ENCODE assay signal across 10 cellular contexts in the genomic region with DNA sequence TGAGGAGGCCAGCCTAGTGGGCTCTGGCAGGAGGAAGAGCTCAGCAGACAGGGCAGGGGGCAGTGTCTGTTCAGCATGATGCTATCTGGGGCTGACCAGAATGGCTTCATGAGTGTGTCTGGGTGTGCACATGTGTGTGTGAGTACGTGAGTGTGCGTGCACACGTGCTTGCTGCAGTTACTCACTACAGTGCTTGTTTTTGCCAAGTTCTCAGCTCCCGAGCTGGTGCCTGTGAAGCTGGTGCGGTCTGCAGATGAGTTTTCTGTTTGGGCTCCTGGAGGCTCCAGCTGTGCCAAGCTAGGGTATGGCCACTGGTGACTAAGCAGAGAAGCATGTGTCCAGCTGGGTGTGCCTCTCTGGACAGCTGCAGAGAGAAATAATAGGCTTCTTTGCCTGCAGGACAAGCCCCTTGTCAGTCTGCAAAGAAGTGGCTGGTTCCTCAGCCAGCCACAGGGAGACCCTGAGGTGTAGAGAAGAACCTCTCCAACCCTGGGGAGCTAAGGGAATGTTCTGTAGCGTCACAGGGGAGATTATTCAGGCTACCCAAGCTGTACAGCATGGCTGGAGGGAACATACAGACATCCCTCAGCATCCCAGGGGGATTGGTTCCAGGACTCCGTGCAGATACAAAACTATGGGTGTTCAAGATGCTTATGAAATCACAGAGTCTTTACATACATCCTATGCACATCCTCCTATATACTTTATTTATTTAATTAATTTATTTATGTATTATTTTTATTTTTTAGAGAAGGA. TPM values are rescaled to one million over a fixed set of nuclear protein-coding genes. Genes with fewer than 3 reads are reported as not detected.
DNase-seq lines count a peak whose midpoint lies in the region; ATAC-seq, FAIRE-seq and TF ChIP-seq lines count a peak whose summit lies in the region.
"Had no signal": no experiment of that assay in that cellular context is flagged by ENCODE, and none has a peak within 500 bp of the region (broad histone marks: within the 10 kb centered on the region; RNA-seq: fewer than 3 reads in every experiment).

No MANE protein-coding gene starts in this region.

- no peaks in the 10 kb centered on the region for H3K9me3 Mint-ChIP-seq in T-helper 2 cell treated with Interferon-gamma antibody and Interleukin-4, amounts not matched to agents 5 μg/mL and 100 μg/mL, for 36 hours
- H3K9me3 Mint-ChIP-seq: activated naive CD8-positive, alpha-beta T cell treated with anti-CD3 and anti-CD28 coated beads, Interleukin-2, amount 50 U/mL, for 24 hours; stimulated activated memory B cell treated with anti-CD40 and anti-IgM and Interleukin-4, amounts not matched to agents 10 μg/mL and 1 μg/mL and 100 μg/mL, for 72 hours had no signal

- H3K4me3 Mint-ChIP-seq in T-helper 2 cell treated with Interferon-gamma antibody and Interleukin-4, amounts not matched to agents 5 μg/mL and 100 μg/mL, for 36 hours, result no peak overlapping the region
- H3K4me3 Mint-ChIP-seq: activated naive CD8-positive, alpha-beta T cell treated with anti-CD3 and anti-CD28 coated beads, Interleukin-2, amount 50 U/mL, for 24 hours; stimulated activated memory B cell treated with anti-CD40 and anti-IgM and Interleukin-4, amounts not matched to agents 10 μg/mL and 1 μg/mL and 100 μg/mL, for 72 hours had no signal

- ATAC-seq in left ventricle myocardium superior, result peak; percentile 76
- ATAC-seq: activated naive CD8-positive, alpha-beta T cell treated with anti-CD3 and anti-CD28 coated beads, Interleukin-2, amount 50 U/mL, for 24 hours; stimulated activated memory B cell treated with anti-CD40 and anti-IgM and Interleukin-4, amounts not matched to agents 10 μg/mL and 1 μg/mL and 100 μg/mL, for 72 hours had no signal

- no peaks in the 10 kb centered on the region for H3K27me3 ChIP-seq in small intestine (ENCODE audit: control insufficient read depth in 2 of 2, insufficient read depth in 2 of 2, low read length in 2 of 2)
- no peaks in the 10 kb centered on the region for H3K27me3 ChIP-seq in BE2C

- no peak for TF ChIP-seq POLR2A in H54 (IDR thresholded peaks at IDR 0.05; ENCODE audit: low read depth, low read length)

- no peak overlapping the region for H3K4me3 ChIP-seq in small intestine (ENCODE audit: low read depth in 1 of 2, low read length in 2 of 2)
- no peak overlapping the region for H3K4me3 ChIP-seq in BE2C (ENCODE audit: low read depth, low read length)

- H3K27me3 Mint-ChIP-seq in T-helper 2 cell treated with Interferon-gamma antibody and Interleukin-4, amounts not matched to agents 5 μg/mL and 100 μg/mL, for 36 hours (ENCODE audit: low read depth), result peaks cover 3% of the 10 kb centered on the region
- H3K27me3 Mint-ChIP-seq: activated naive CD8-positive, alpha-beta T cell treated with anti-CD3 and anti-CD28 coated beads, Interleukin-2, amount 50 U/mL, for 24 hours; stimulated activated memory B cell treated with anti-CD40 and anti-IgM and Interleukin-4, amounts not matched to agents 10 μg/mL and 1 μg/mL and 100 μg/mL, for 72 hours had no signal

- peaks cover 0 to 2% of the 10 kb centered on the region in 2 donors for H3K4me1 ChIP-seq in small intestine (ENCODE audit: control insufficient read depth in 2 of 2, insufficient read depth in 1 of 2, low read depth in 1 of 2, low read length in 1 of 2)
- H3K4me1 ChIP-seq in BE2C, result no peaks in the 10 kb centered on the region

- no peak overlapping the region for H3K27ac Mint-ChIP-seq in T-helper 2 cell treated with Interferon-gamma antibody and Interleukin-4, amounts not matched to agents 5 μg/mL and 100 μg/mL, for 36 hours
- H3K27ac Mint-ChIP-seq: activated naive CD8-positive, alpha-beta T cell treated with anti-CD3 and anti-CD28 coated beads, Interleukin-2, amount 50 U/mL, for 24 hours; stimulated activated memory B cell treated with anti-CD40 and anti-IgM and Interleukin-4, amounts not matched to agents 10 μg/mL and 1 μg/mL and 100 μg/mL, for 72 hours had no signal

- 73 to 86% (median 79%) methylated on average over 7 of the region's 7 CpGs for WGBS in small intestine, 3 donors

- peak; percentile 82 for DNase-seq in H54 (ENCODE audit: insufficient read length, low spot score)
- DNase-seq in amniotic stem cell (lab: John Stamatoyannopoulos, UW), result peak; percentile 61
- peak; percentile 42 for DNase-seq in left ventricle myocardium superior
- peak; percentile 61 for DNase-seq in small intestine
- no peak for DNase-seq in NCI-H2029 (lab: John Stamatoyannopoulos, UW)
- no peak for DNase-seq in BE2C
- DNase-seq in T-helper 2 cell treated with Interferon-gamma antibody and Interleukin-4, amounts not matched to agents 5 μg/mL and 100 μg/mL, for 36 hours (ENCODE audit: low spot score), result no peak
- DNase-seq in retina, result no peak
- DNase-seq: activated naive CD8-positive, alpha-beta T cell treated with anti-CD3 and anti-CD28 coated beads, Interleukin-2, amount 50 U/mL, for 24 hours had no signal

- no peaks in the 10 kb centered on the region for H3K36me3 ChIP-seq in small intestine (ENCODE audit: control insufficient read depth in 2 of 2, insufficient read depth in 2 of 2, low read length in 2 of 2)
- no peaks in the 10 kb centered on the region for H3K36me3 ChIP-seq in BE2C

- TF ChIP-seq CTCF in BE2C (IDR thresholded peaks at IDR 0.05; ENCODE audit: low read depth, low read length), result no peak

- no peaks in the 10 kb centered on the region for H3K9me3 ChIP-seq in small intestine (ENCODE audit: control insufficient read depth, low read depth)
- no peaks in the 10 kb centered on the region for H3K9me3 ChIP-seq in BE2C

- no peaks in the 10 kb centered on the region for H3K4me1 Mint-ChIP-seq in T-helper 2 cell treated with Interferon-gamma antibody and Interleukin-4, amounts not matched to agents 5 μg/mL and 100 μg/mL, for 36 hours (ENCODE audit: low read depth)

- FAIRE-seq in H54 (lab: Jason Lieb, UNC), result peak; percentile 77
- FAIRE-seq in small intestine (lab: Jason Lieb, UNC), result no peak

- H3K27ac ChIP-seq in small intestine (ENCODE audit: low read depth in 1 of 2, low read length in 1 of 2), result no peak overlapping the region

- no peaks in the 10 kb centered on the region for H3K36me3 Mint-ChIP-seq in T-helper 2 cell treated with Interferon-gamma antibody and Interleukin-4, amounts not matched to agents 5 μg/mL and 100 μg/mL, for 36 hours (ENCODE audit: low read depth)
- H3K36me3 Mint-ChIP-seq: stimulated activated memory B cell treated with anti-CD40 and anti-IgM and Interleukin-4, amounts not matched to agents 10 μg/mL and 1 μg/mL and 100 μg/mL, for 72 hours had no signal

- intact Hi-C loops in left ventricle myocardium superior (cut with micrococcal nuclease), result no loop called here

RNA-seq across cellular contexts. Expression of gene FAM50B, which starts 40.2 kb away (rescaled TPM):
- total RNA-seq in left ventricle myocardium superior, result 28.2 TPM
- 10 to 100 TPM; 10.3 to 13.0 (median 11.9) TPM for polyA plus RNA-seq in small intestine
- 53.6 TPM for polyA plus RNA-seq in BE2C (2012; ENCODE audit: insufficient read depth, insufficient read length, low read depth)

RNA-seq across cellular contexts. Expression of gene PXDC1, which starts 57.4 kb away (rescaled TPM):
- 25.0 TPM for total RNA-seq in left ventricle myocardium superior
- polyA plus RNA-seq in small intestine, result 10 to 100 TPM; 21.6 to 97.5 (median 89.5) TPM
- not detected for polyA plus RNA-seq in BE2C (2012; ENCODE audit: insufficient read depth, insufficient read length, low read depth)

Comparison
In these comparisons a context has a peak if more than half of its experiments do, and no peak if none do; other contexts are left out.
1. DNase-seq: peak in H54 (single experiment), amniotic stem cell (single experiment), left ventricle myocardium superior (single experiment) and small intestine (single experiment); none in NCI-H2029 (single experiment), BE2C (single experiment), T-helper 2 cell treated with Interferon-gamma antibody and Interleukin-4, amounts not matched to agents 5 μg/mL and 100 μg/mL, for 36 hours (single experiment) and retina (single experiment).